8 cellular contexts compared by ENCODE assay signal in genomic region chr16:117381-118365, GRCh38. TPM values are rescaled to one million over a fixed set of nuclear protein-coding genes. Genes with fewer than 3 reads are reported as not detected.
DNase-seq lines count a peak whose midpoint lies in the region; ATAC-seq and TF ChIP-seq lines count a peak whose summit lies in the region.

No MANE protein-coding gene starts in this region.

- H3K4me3 ChIP-seq in CD4-positive, CD25-positive, alpha-beta regulatory T cell (ENCODE audit: low read depth, low read length): no peak overlapping the region
- H3K4me3 ChIP-seq in upper lobe of right lung: no peak overlapping the region

- no peaks in the 10 kb centered on the region for H3K27me3 ChIP-seq in CD4-positive, CD25-positive, alpha-beta regulatory T cell (ENCODE audit: control insufficient read depth, insufficient read depth, low read length)
- H3K27me3 ChIP-seq in upper lobe of right lung: no peaks in the 10 kb centered on the region

- peak; percentile 55 to 71 for ATAC-seq in CD4-positive, CD25-positive, alpha-beta regulatory T cell (ENCODE audit: low read depth in 2 of 2)
- ATAC-seq in esophagus mucosa (peak; percentile 64), upper lobe of right lung (peak; percentile 92)

- H3K9me3 ChIP-seq in CD4-positive, CD25-positive, alpha-beta regulatory T cell (ENCODE audit: control insufficient read depth in 2 of 2, low read length in 2 of 2): no peaks in the 10 kb centered on the region
- no peaks in the 10 kb centered on the region for H3K9me3 ChIP-seq in upper lobe of right lung

- H3K27ac ChIP-seq in CD4-positive, CD25-positive, alpha-beta regulatory T cell (ENCODE audit: insufficient read depth, low read length, poor library complexity, severe bottlenecking): no peak overlapping the region
- H3K27ac ChIP-seq in upper lobe of right lung: no peak overlapping the region

- TF ChIP-seq CTCF in osteocyte (IDR thresholded peaks at IDR 0.05): peak; percentile 72
- peak; percentile 69 for TF ChIP-seq CTCF in upper lobe of right lung (IDR thresholded peaks at IDR 0.05)

- peak; percentile 53 to 68 (median 63) for DNase-seq in CD4-positive, CD25-positive, alpha-beta regulatory T cell
- DNase-seq in HK-2 (ENCODE audit: unreplicated experiment): peak; percentile 55
- peak; percentile 24 for DNase-seq in NOMO-1 treated with DMSO at 0.1 percent for 48 hours (lab: John Stamatoyannopoulos, UW; ENCODE audit: unreplicated experiment)
- peak; percentile 25 for DNase-seq in activated CD8-positive, alpha-beta memory T cell treated with anti-CD3 and anti-CD28 coated beads, Interleukin-2, amount 50 U/mL, for 24 hours (ENCODE audit: extremely low read depth)
- peak; percentile 89 for DNase-seq in osteocyte (ENCODE audit: extremely low spot score, unreplicated experiment)
- peak; percentile 85 for DNase-seq in upper lobe of right lung
- no peak for DNase-seq in NCI-H1048 (lab: John Stamatoyannopoulos, UW)

- intact Hi-C loops in upper lobe of right lung (cut with DNase I): no loop called here

- H3K4me1 ChIP-seq in CD4-positive, CD25-positive, alpha-beta regulatory T cell (ENCODE audit: control insufficient read depth, insufficient read depth, low read length, poor library complexity, severe bottlenecking): no peaks in the 10 kb centered on the region
- H3K4me1 ChIP-seq in upper lobe of right lung: peaks cover 3% of the 10 kb centered on the region

- H3K9me3 Mint-ChIP-seq in CD4-positive, CD25-positive, alpha-beta regulatory T cell: no peaks in the 10 kb centered on the region
- H3K9me3 Mint-ChIP-seq in osteocyte (ENCODE audit: unreplicated experiment): no peaks in the 10 kb centered on the region

- peaks cover 0 to 8% (median 2%) of the 10 kb centered on the region in 4 donors for H3K4me1 Mint-ChIP-seq in CD4-positive, CD25-positive, alpha-beta regulatory T cell
- H3K4me1 Mint-ChIP-seq in osteocyte (ENCODE audit: unreplicated experiment): peaks cover 17% of the 10 kb centered on the region

- no peak overlapping the region for H3K4me3 Mint-ChIP-seq in CD4-positive, CD25-positive, alpha-beta regulatory T cell
- no peak overlapping the region for H3K4me3 Mint-ChIP-seq in osteocyte (ENCODE audit: unreplicated experiment)

- H3K36me3 ChIP-seq in CD4-positive, CD25-positive, alpha-beta regulatory T cell (ENCODE audit: control insufficient read depth, insufficient read depth, low read length): peaks cover 13% of the 10 kb centered on the region
- peaks cover 11% of the 10 kb centered on the region for H3K36me3 ChIP-seq in upper lobe of right lung

- peaks cover 8% of the 10 kb centered on the region for H3K36me3 Mint-ChIP-seq in CD4-positive, CD25-positive, alpha-beta regulatory T cell
- peaks cover 12% of the 10 kb centered on the region for H3K36me3 Mint-ChIP-seq in osteocyte (ENCODE audit: unreplicated experiment)

- no peak overlapping the region for H3K27ac Mint-ChIP-seq in CD4-positive, CD25-positive, alpha-beta regulatory T cell
- no peak overlapping the region for H3K27ac Mint-ChIP-seq in osteocyte (ENCODE audit: unreplicated experiment)

- no peaks in the 10 kb centered on the region for H3K27me3 Mint-ChIP-seq in CD4-positive, CD25-positive, alpha-beta regulatory T cell
- no peaks in the 10 kb centered on the region for H3K27me3 Mint-ChIP-seq in osteocyte (ENCODE audit: unreplicated experiment)

RNA-seq across cellular contexts. Expression of gene NPRL3, which starts 20.8 kb away (rescaled TPM):
- 23.1 TPM for total RNA-seq in CD4-positive, CD25-positive, alpha-beta regulatory T cell
- polyA plus RNA-seq in CD4-positive, CD25-positive, alpha-beta regulatory T cell: 1 to 10 TPM; 6.5 to 9.2 (median 8.2) TPM
- 20.5 TPM for total RNA-seq in esophagus mucosa
- 45.1 and 45.3 TPM in 2 replicates for total RNA-seq in osteocyte
- total RNA-seq in upper lobe of right lung: 30.6 TPM

RNA-seq across cellular contexts. Expression of gene HBZ, which starts 34.8 kb away (rescaled TPM):
- not detected for total RNA-seq in CD4-positive, CD25-positive, alpha-beta regulatory T cell
- not detected for polyA plus RNA-seq in CD4-positive, CD25-positive, alpha-beta regulatory T cell
- total RNA-seq in esophagus mucosa (not detected), osteocyte (not detected in 2 replicates), upper lobe of right lung (not detected)

RNA-seq across cellular contexts. Expression of gene MPG, which starts 39.6 kb away (rescaled TPM):
- total RNA-seq in CD4-positive, CD25-positive, alpha-beta regulatory T cell: 29.2 TPM
- polyA plus RNA-seq in CD4-positive, CD25-positive, alpha-beta regulatory T cell: 10 to 100 TPM; 62.2 to 82.7 (median 81.8) TPM
- 46.5 TPM for total RNA-seq in esophagus mucosa
- 65.9 and 71.6 TPM in 2 replicates for total RNA-seq in osteocyte
- total RNA-seq in upper lobe of right lung: 42.5 TPM

RNA-seq across cellular contexts. Expression of gene RHBDF1, which starts 45.2 kb away (rescaled TPM):
- total RNA-seq in CD4-positive, CD25-positive, alpha-beta regulatory T cell: 0.67 TPM
- not detected for polyA plus RNA-seq in CD4-positive, CD25-positive, alpha-beta regulatory T cell
- total RNA-seq in esophagus mucosa: 21.8 TPM
- total RNA-seq in osteocyte: 56.8 and 57.6 TPM in 2 replicates
- total RNA-seq in upper lobe of right lung: 48.4 TPM

RNA-seq across cellular contexts. Expression of gene HBM, which starts 48.1 kb away (rescaled TPM):
- not detected for total RNA-seq in CD4-positive, CD25-positive, alpha-beta regulatory T cell
- not detected for polyA plus RNA-seq in CD4-positive, CD25-positive, alpha-beta regulatory T cell
- total RNA-seq in esophagus mucosa: not detected
- total RNA-seq in osteocyte: not detected in 2 replicates
- not detected for total RNA-seq in upper lobe of right lung
